ENCODE assay signal across 24 cellular contexts in genomic region chr16:54875443-54875842, GRCh38. TPM values are rescaled to one million over a fixed set of nuclear protein-coding genes. Genes with fewer than 3 reads are reported as not detected.
"Had no signal": no experiment of that assay in that cellular context is flagged by ENCODE, and none has a peak within 500 bp of the region (broad histone marks: within the 10 kb centered on the region; RNA-seq: fewer than 3 reads in every experiment).

No MANE protein-coding gene starts in this region.

- H3K27me3 ChIP-seq: brain microvascular endothelial cell, gastrocnemius medialis, heart right ventricle, tibial nerve, uterus had no signal

- H3K9me3 ChIP-seq: gastrocnemius medialis, uterus had no signal

- H3K4me1 ChIP-seq: gastrocnemius medialis, heart right ventricle, parathyroid adenoma, tibial nerve, uterus had no signal

- H3K9me3 Mint-ChIP-seq: activated naive CD4-positive, alpha-beta T cell treated with anti-CD3 and anti-CD28 coated beads, Interleukin-2, amount 10 ng/mL, durations not matched to agents 7 days and 5 days had no signal

- H3K27me3 Mint-ChIP-seq: activated naive CD4-positive, alpha-beta T cell treated with anti-CD3 and anti-CD28 coated beads, Interleukin-2, amount 10 ng/mL, durations not matched to agents 7 days and 5 days; stimulated activated memory B cell treated with anti-CD40 and anti-IgM and Interleukin-4, amounts not matched to agents 10 μg/mL and 1 μg/mL and 100 μg/mL, for 72 hours had no signal

- H3K4me3 ChIP-seq: gastrocnemius medialis, heart right ventricle, smooth muscle cell, tibial nerve, uterus had no signal

- H3K4me3 Mint-ChIP-seq: activated naive CD4-positive, alpha-beta T cell treated with anti-CD3 and anti-CD28 coated beads, Interleukin-2, amount 10 ng/mL, durations not matched to agents 7 days and 5 days; activated naive CD8-positive, alpha-beta T cell treated with anti-CD3 and anti-CD28 coated beads, Interleukin-2, amount 50 U/mL, for 24 hours; natural killer cell; stimulated activated memory B cell treated with anti-CD40 and anti-IgM and Interleukin-4, amounts not matched to agents 10 μg/mL and 1 μg/mL and 100 μg/mL, for 72 hours had no signal

- H3K36me3 Mint-ChIP-seq: activated naive CD4-positive, alpha-beta T cell treated with anti-CD3 and anti-CD28 coated beads, Interleukin-2, amount 10 ng/mL, durations not matched to agents 7 days and 5 days; natural killer cell; stimulated activated memory B cell treated with anti-CD40 and anti-IgM and Interleukin-4, amounts not matched to agents 10 μg/mL and 1 μg/mL and 100 μg/mL, for 72 hours had no signal

- H3K4me2 ChIP-seq: smooth muscle cell had no signal

- H3K4me1 Mint-ChIP-seq: activated naive CD4-positive, alpha-beta T cell treated with anti-CD3 and anti-CD28 coated beads, Interleukin-2, amount 10 ng/mL, durations not matched to agents 7 days and 5 days; activated naive CD8-positive, alpha-beta T cell treated with anti-CD3 and anti-CD28 coated beads, Interleukin-2, amount 50 U/mL, for 24 hours; natural killer cell; stimulated activated memory B cell treated with anti-CD40 and anti-IgM and Interleukin-4, amounts not matched to agents 10 μg/mL and 1 μg/mL and 100 μg/mL, for 72 hours had no signal

- H3K27ac Mint-ChIP-seq: activated naive CD4-positive, alpha-beta T cell treated with anti-CD3 and anti-CD28 coated beads, Interleukin-2, amount 10 ng/mL, durations not matched to agents 7 days and 5 days; activated naive CD8-positive, alpha-beta T cell treated with anti-CD3 and anti-CD28 coated beads, Interleukin-2, amount 50 U/mL, for 24 hours; natural killer cell; stimulated activated memory B cell treated with anti-CD40 and anti-IgM and Interleukin-4, amounts not matched to agents 10 μg/mL and 1 μg/mL and 100 μg/mL, for 72 hours had no signal

- H3K27ac ChIP-seq: brain microvascular endothelial cell, gastrocnemius medialis, heart right ventricle, parathyroid adenoma, tibial nerve, uterus, VCaP had no signal

- H3K36me3 ChIP-seq: brain microvascular endothelial cell, gastrocnemius medialis, heart right ventricle, tibial nerve, uterus had no signal

- H2AFZ ChIP-seq: parathyroid adenoma had no signal

- ATAC-seq: activated naive CD8-positive, alpha-beta T cell treated with anti-CD3 and anti-CD28 coated beads, Interleukin-2, amount 50 U/mL, for 24 hours; gastrocnemius medialis; heart right ventricle; left cardiac atrium; natural killer cell; sciatic nerve; stimulated activated memory B cell treated with anti-CD40 and anti-IgM and Interleukin-4, amounts not matched to agents 10 μg/mL and 1 μg/mL and 100 μg/mL, for 72 hours had no signal

- H3K9ac ChIP-seq: parathyroid adenoma had no signal

- DNase-seq: activated CD4-positive, alpha-beta T cell treated with anti-CD3 and anti-CD28 coated beads for 1 hour; activated CD8-positive, alpha-beta memory T cell treated with anti-CD3 and anti-CD28 coated beads for 24 hours; activated CD8-positive, alpha-beta memory T cell treated with anti-CD3 and anti-CD28 coated beads, Interleukin-2, amount 50 U/mL, for 48 hours; activated effector memory CD4-positive, alpha-beta T cell treated with Interleukin-2 at 50 U/mL for 16 hours; activated naive CD4-positive, alpha-beta T cell treated with anti-CD3 and anti-CD28 coated beads, Interleukin-2, amount 10 ng/mL, durations not matched to agents 7 days and 5 days; activated naive CD8-positive, alpha-beta T cell treated with anti-CD3 and anti-CD28 coated beads, Interleukin-2, amount 50 U/mL, for 24 hours; activated T-cell treated with anti-CD3 and anti-CD28 coated beads, Interleukin-2, amount 50 U/mL, for 48 hours; anterior cingulate cortex; brain microvascular endothelial cell; cortex of kidney; gastrocnemius medialis; heart right ventricle; left cardiac atrium; natural killer cell; stimulated activated CD4-positive, alpha-beta T cell treated with anti-CD3 and anti-CD28 coated beads, Interleukin-4, amount 100 ng/mL, for 4 hours; T-helper 2 cell; uterus had no signal

RNA-seq across cellular contexts. Expression of gene IRX5, which starts 55.2 kb away (rescaled TPM):
- total RNA-seq: mesenteric fat pad, natural killer cell, tibial nerve had no signal
